In the genomic region with DNA sequence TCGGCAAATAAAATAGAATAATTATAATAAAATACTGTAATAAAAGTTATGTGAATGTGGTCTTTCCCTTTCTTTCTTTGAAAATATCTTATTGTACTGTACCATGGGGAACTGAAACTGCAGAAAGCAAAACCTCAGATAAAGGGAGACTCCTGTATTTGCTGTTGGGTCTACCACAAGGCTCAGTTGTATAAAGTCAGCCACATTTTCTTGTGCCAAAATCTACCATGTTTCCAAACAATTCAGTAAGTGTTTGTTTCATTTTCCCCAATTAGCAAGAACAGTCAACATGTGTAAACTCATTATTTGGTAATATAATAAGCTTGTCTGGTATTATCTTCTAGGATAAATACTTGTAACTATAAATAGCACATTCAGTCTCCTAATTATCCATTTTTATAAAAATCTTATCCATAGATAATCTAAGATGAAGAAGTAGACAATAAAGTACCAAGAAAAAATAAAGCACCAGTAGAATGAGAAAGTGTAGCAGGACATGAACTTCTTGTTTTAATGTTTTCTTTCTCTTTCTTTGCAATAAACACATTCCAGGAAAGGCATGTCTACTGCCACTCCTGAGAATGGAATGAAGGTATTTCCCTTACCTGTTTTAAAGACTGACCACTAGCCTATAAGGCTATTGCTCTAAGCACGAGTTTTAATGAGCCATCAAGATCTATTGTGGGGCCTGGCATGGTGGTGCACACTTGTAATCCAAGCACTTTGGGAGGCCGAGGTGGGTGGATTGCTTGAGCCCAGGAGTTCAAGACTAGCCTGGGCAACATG, we compare ENCODE assay signal across 11 cellular contexts. TPM values are rescaled to one million over a fixed set of nuclear protein-coding genes. Genes with fewer than 3 reads are reported as not detected.
DNase-seq lines count a peak whose midpoint lies in the region; ATAC-seq and TF ChIP-seq lines count a peak whose summit lies in the region.
"Had no signal": no experiment of that assay in that cellular context is flagged by ENCODE, and none has a peak within 500 bp of the region (broad histone marks: within the 10 kb centered on the region; RNA-seq: fewer than 3 reads in every experiment).

No MANE protein-coding gene starts in this region.

- TF ChIP-seq CTCF in lower lobe of right lung (IDR thresholded peaks at IDR 0.05) (no peak), GM10266 (IDR thresholded peaks at IDR 0.05; ENCODE audit: control insufficient read depth, insufficient read depth, low read depth, missing control alignments) (no peak)
- no peak for TF ChIP-seq CTCF in CD8-positive, alpha-beta T cell (IDR thresholded peaks at IDR 0.05)

- POLR2A ChIA-PET in CD8-positive, alpha-beta T cell (lab: Charles Lee), result no interaction called here

- no peak overlapping the region for H3K27ac Mint-ChIP-seq in CD8-positive, alpha-beta T cell

- H3K4me3 ChIP-seq in Karpas-422 (ENCODE audit: low read length), result no peak overlapping the region
- no peak overlapping the region for H3K4me3 ChIP-seq in lower lobe of right lung
- H3K4me3 ChIP-seq in CD8-positive, alpha-beta T cell (ENCODE audit: low read depth, low read length), result no peak overlapping the region
- H3K4me3 ChIP-seq: adrenal gland had no signal

- H3K9ac ChIP-seq in Karpas-422 (ENCODE audit: low read length), result no peak overlapping the region
- H3K9ac ChIP-seq: parathyroid adenoma had no signal

- DNase-seq in Karpas-422 (peak; percentile 62), lower lobe of right lung (no peak), NCI-H1417 treated with DMSO at 0.1 percent for 48 hours (lab: John Stamatoyannopoulos, UW) (no peak), GM10266 (ENCODE audit: extremely low spot score) (no peak), NCI-H446 (lab: John Stamatoyannopoulos, UW) (no peak)
- DNase-seq in CD8-positive, alpha-beta T cell, result no peak
- DNase-seq: adrenal gland, T1000 had no signal

- H3K4me3 Mint-ChIP-seq in CD8-positive, alpha-beta T cell, result no peak overlapping the region

- H3K27ac ChIP-seq in Karpas-422 (ENCODE audit: low read length) (no peak overlapping the region), lower lobe of right lung (peak overlapping the region; percentile 1)
- no peak overlapping the region for H3K27ac ChIP-seq in CD8-positive, alpha-beta T cell (ENCODE audit: low read depth, low read length)
- H3K27ac ChIP-seq: adrenal gland, parathyroid adenoma had no signal

- peaks cover 12% of the 10 kb centered on the region for H3K27me3 Mint-ChIP-seq in CD8-positive, alpha-beta T cell (ENCODE audit: low read depth)

- H3K9me3 ChIP-seq in Karpas-422 (ENCODE audit: low read length) (no peaks in the 10 kb centered on the region), lower lobe of right lung (no peaks in the 10 kb centered on the region)
- no peaks in the 10 kb centered on the region for H3K9me3 ChIP-seq in CD8-positive, alpha-beta T cell (ENCODE audit: low read length)
- H3K9me3 ChIP-seq: adrenal gland had no signal

- peak overlapping the region; percentile 8 for H3K4me2 ChIP-seq in Karpas-422 (ENCODE audit: low read depth, low read length, poor library complexity, severe bottlenecking)

- CTCF ChIA-PET in CD8-positive, alpha-beta T cell (lab: Charles Lee), result no interaction called here

- intact Hi-C loops in lower lobe of right lung (cut with DNase I), result no loop called here
- intact Hi-C loops in CD8-positive, alpha-beta T cell (cut with DNase I, micrococcal nuclease), result no loop called here

- no peaks in the 10 kb centered on the region for H4K20me1 ChIP-seq in Karpas-422 (ENCODE audit: insufficient read depth, low read depth, low read length)

- H3K9me2 ChIP-seq in Karpas-422 (replicated peaks; ENCODE audit: insufficient read depth, low read length), result no peaks in the 10 kb centered on the region

- H3K4me1 ChIP-seq in Karpas-422 (ENCODE audit: low read length), result peaks cover 8% of the 10 kb centered on the region
- no peaks in the 10 kb centered on the region for H3K4me1 ChIP-seq in lower lobe of right lung
- no peaks in the 10 kb centered on the region for H3K4me1 ChIP-seq in CD8-positive, alpha-beta T cell (ENCODE audit: insufficient read depth, low read length)
- H3K4me1 ChIP-seq: adrenal gland, parathyroid adenoma had no signal

- H3K36me3 Mint-ChIP-seq in CD8-positive, alpha-beta T cell, result no peaks in the 10 kb centered on the region

- H3K36me3 ChIP-seq in Karpas-422 (ENCODE audit: insufficient read depth, low read length), result no peaks in the 10 kb centered on the region
- no peaks in the 10 kb centered on the region for H3K36me3 ChIP-seq in lower lobe of right lung
- H3K36me3 ChIP-seq in CD8-positive, alpha-beta T cell (ENCODE audit: insufficient read depth, low read length), result no peaks in the 10 kb centered on the region
- H3K36me3 ChIP-seq: adrenal gland had no signal

- no peaks in the 10 kb centered on the region for H3K27me3 ChIP-seq in Karpas-422 (ENCODE audit: low read length)
- no peaks in the 10 kb centered on the region for H3K27me3 ChIP-seq in lower lobe of right lung (ENCODE audit: low read depth)
- H3K27me3 ChIP-seq in CD8-positive, alpha-beta T cell (ENCODE audit: insufficient read depth, low read length), result no peaks in the 10 kb centered on the region

- ATAC-seq in GM18909 (IDR thresholded peaks at IDR 0.05; ENCODE audit: poor library complexity, unreplicated experiment) (peak; percentile 91), HG02763 (IDR thresholded peaks at IDR 0.05; ENCODE audit: unreplicated experiment) (peak; percentile 87), lower lobe of right lung (peak; percentile 74 to 75)
- ATAC-seq in CD8-positive, alpha-beta T cell, result no peak

- H3K79me2 ChIP-seq in Karpas-422 (ENCODE audit: low read length), result no peaks in the 10 kb centered on the region
- H3K79me2 ChIP-seq: parathyroid adenoma had no signal

- H2AFZ ChIP-seq in Karpas-422 (ENCODE audit: low read length), result no peak overlapping the region
- H2AFZ ChIP-seq: parathyroid adenoma had no signal

- H3K4me1 Mint-ChIP-seq in CD8-positive, alpha-beta T cell (ENCODE audit: low read depth), result no peaks in the 10 kb centered on the region

- no peaks in the 10 kb centered on the region for H3K9me3 Mint-ChIP-seq in CD8-positive, alpha-beta T cell

RNA-seq across cellular contexts. Expression of a gene that starts 15.0 kb away (rescaled TPM):
- 18.2 and 62.1 TPM in 2 replicates for total RNA-seq in Karpas-422 (2014; rRNA removed; shearing (Covaris generic); ENCODE audit: low replicate concordance)
- 53.4 TPM for total RNA-seq in lower lobe of right lung
- total RNA-seq in CD8-positive, alpha-beta T cell, result 10 to 100 TPM; 67.5 to 70.6 TPM
